8 cellular contexts compared by ENCODE assay signal in the genomic region with DNA sequence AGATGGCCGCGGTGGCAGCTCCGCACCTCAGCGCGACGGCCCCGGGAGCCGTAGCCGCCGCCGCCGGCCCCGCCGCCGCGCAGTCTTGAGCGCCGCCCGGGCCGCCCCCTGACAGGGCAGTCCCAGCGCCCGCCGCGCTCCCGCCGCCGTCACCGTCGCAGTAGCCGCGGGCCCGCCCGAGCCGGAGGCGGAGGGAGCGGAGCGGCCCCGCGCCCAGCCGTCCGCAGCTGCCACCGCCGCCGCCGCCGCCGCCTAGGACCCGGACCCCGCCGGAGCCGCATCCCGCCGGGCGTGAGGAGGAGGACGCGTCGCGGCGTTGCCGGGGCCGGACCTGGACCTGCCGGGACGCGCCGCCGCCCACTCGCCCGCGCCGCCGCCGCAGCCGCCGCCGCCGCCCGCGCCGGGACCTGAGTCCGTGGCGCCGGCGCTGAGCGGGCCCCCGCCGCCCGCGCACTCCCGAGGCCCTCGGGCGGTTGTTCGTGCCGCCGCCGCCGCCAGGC. TPM values are rescaled to one million over a fixed set of nuclear protein-coding genes. Genes with fewer than 3 reads are reported as not detected.
A peak's percentile ranks its signal among the peaks of the same experiment; 100 is the strongest.
DNase-seq lines count a peak whose midpoint lies in the region; ATAC-seq and TF ChIP-seq lines count a peak whose summit lies in the region.

No MANE protein-coding gene starts in this region.

- H3K9me3 Mint-ChIP-seq in T-cell (no peaks in the 10 kb centered on the region), type B pancreatic cell (no peaks in the 10 kb centered on the region)

- peak overlapping the region in 2 of 3 donors; percentile 99 to 100 for H3K4me3 Mint-ChIP-seq in T-cell
- peak overlapping the region; percentile 84 for H3K4me3 Mint-ChIP-seq in type B pancreatic cell

- peaks cover 17% of the 10 kb centered on the region for H3K27me3 ChIP-seq in kidney epithelial cell (ENCODE audit: control insufficient read depth, insufficient read depth, low read length)

- no peaks in the 10 kb centered on the region for H3K36me3 ChIP-seq in kidney epithelial cell (ENCODE audit: control insufficient read depth, insufficient read depth, low read length)

- TF ChIP-seq CTCF in kidney epithelial cell (IDR thresholded peaks at IDR 0.05; ENCODE audit: insufficient read depth, low read length, poor library complexity, severe bottlenecking) (no peak), type B pancreatic cell (conservative IDR thresholded peaks at IDR 0.05) (no peak), GM20000 (IDR thresholded peaks at IDR 0.05; ENCODE audit: extremely low read depth, missing control alignments) (no peak)

- no peaks in the 10 kb centered on the region for H3K27me3 Mint-ChIP-seq in T-cell
- peaks cover 56% of the 10 kb centered on the region for H3K27me3 Mint-ChIP-seq in type B pancreatic cell

- CTCF ChIA-PET in T-cell (lab: Charles Lee) = interaction anchor here (0.6 to 2.2 kb wide), 13 partner anchors 13 to 1330 kb away, joined by 3 to 12 read pairs (median 4); no protein-coding TSS in a partner anchor

- H3K4me3 ChIP-seq in kidney epithelial cell (ENCODE audit: low read depth, low read length) = peak overlapping the region; percentile 62

- ATAC-seq in GM18517 (IDR thresholded peaks at IDR 0.05; ENCODE audit: unreplicated experiment) = peak; percentile 32
- ATAC-seq in HG02571 (IDR thresholded peaks at IDR 0.05; ENCODE audit: unreplicated experiment) = peak; percentile 4
- peak in 3 of 4 experiments; percentile 4 to 8 (median 7) for ATAC-seq in T-cell (replicated peaks in 1 of 4)

- H3K36me3 Mint-ChIP-seq in T-cell (no peaks in the 10 kb centered on the region), type B pancreatic cell (peaks cover 4% of the 10 kb centered on the region)

- POLR2A ChIA-PET in T-cell (lab: Charles Lee) = interaction anchor here (0.5 to 1.4 kb wide), 41 partner anchors 10 to 1111 kb away, joined by 3 to 16 read pairs (median 4); partner anchors contain the start of gene SEC14L1 (in 1 of the 2)

- no peak overlapping the region for H3K27ac Mint-ChIP-seq in T-cell
- no peak overlapping the region for H3K27ac Mint-ChIP-seq in type B pancreatic cell

- H3K4me1 Mint-ChIP-seq in T-cell = peaks cover 45 to 55% (median 52%) of the 10 kb centered on the region in 3 donors
- peaks cover 27% of the 10 kb centered on the region for H3K4me1 Mint-ChIP-seq in type B pancreatic cell (ENCODE audit: unreplicated experiment)

- DNase-seq in T-cell (peak in 9 of 34 experiments; percentile 2 to 34 (median 16)), kidney epithelial cell (ENCODE audit: low read depth) (no peak), type B pancreatic cell (ENCODE audit: extremely low spot score, unreplicated experiment) (no peak), NCI-H1105 (lab: John Stamatoyannopoulos, UW) (no peak), NCI-H1930 (lab: John Stamatoyannopoulos, UW) (no peak), GM20000 (ENCODE audit: low spot score) (no peak)

RNA-seq across cellular contexts. Expression of gene TNRC6C, which starts 0.3 kb away (rescaled TPM):
- total RNA-seq in T-cell (100 to 1,000 TPM in 1 of 5 donors, 10 to 100 TPM in 4; 87.1 to 116 (median 94.3) TPM), kidney epithelial cell (5.1 and 5.3 TPM in 2 replicates), type B pancreatic cell (ENCODE audit: low replicate concordance) (14.7 and 36.7 TPM in 2 replicates)
